In the genomic region with DNA sequence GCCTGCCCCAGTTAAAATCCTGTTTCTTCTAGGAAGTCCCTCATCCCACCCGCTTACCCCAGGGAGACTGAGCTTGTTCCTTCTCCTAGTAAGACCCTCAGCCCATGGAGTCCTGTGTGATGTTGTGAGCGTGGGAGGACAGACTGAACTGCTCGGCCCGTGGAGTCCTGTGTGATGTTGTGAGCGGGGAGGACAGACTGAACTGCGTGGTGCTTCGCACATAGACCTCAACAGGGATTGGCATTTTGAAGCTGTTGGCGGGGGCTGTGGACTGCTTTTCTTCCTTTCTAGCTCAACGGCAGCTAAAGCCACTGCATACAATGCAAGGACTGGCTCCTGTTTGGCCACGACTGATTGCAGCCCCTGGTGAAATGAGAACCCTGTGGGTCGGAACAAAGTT, we compare ENCODE assay signal across 10 cellular contexts. TPM values are rescaled to one million over a fixed set of nuclear protein-coding genes. Genes with fewer than 3 reads are reported as not detected.
DNase-seq lines count a peak whose midpoint lies in the region; ATAC-seq and TF ChIP-seq lines count a peak whose summit lies in the region.
"Had no signal": no experiment of that assay in that cellular context is flagged by ENCODE, and none has a peak within 500 bp of the region (broad histone marks: within the 10 kb centered on the region; RNA-seq: fewer than 3 reads in every experiment).

No MANE protein-coding gene starts in this region.

- CTCF ChIA-PET in activated CD4-positive, alpha-beta memory T cell treated with anti-CD3 and anti-CD28 coated beads, Interleukin-2, amount 10 ng/mL, durations not matched to agents 7 days and 5 days (lab: Charles Lee): interaction anchor here (0.7 to 2.5 kb wide), 7 partner anchors 9 to 123 kb away, joined by 3 to 43 read pairs (median 4); a partner anchor contains a TSS

- H3K4me1 Mint-ChIP-seq in T-helper 2 cell treated with Interferon-gamma antibody and Interleukin-4, amounts not matched to agents 5 μg/mL and 100 μg/mL, for 36 hours (ENCODE audit: low read depth): peaks cover 23% of the 10 kb centered on the region
- peaks cover 51% of the 10 kb centered on the region for H3K4me1 Mint-ChIP-seq in activated CD4-positive, alpha-beta memory T cell treated with anti-CD3 and anti-CD28 coated beads, Interleukin-2, amount 10 ng/mL, durations not matched to agents 7 days and 5 days

- no peak for TF ChIP-seq POLR2A in esophagus squamous epithelium (IDR thresholded peaks at IDR 0.05)

- intact Hi-C loops in esophagus squamous epithelium (cut with DNase I): no loop called here
- intact Hi-C loops in psoas muscle (cut with DNase I): no loop called here

- H3K4me3 ChIP-seq in esophagus squamous epithelium: no peak overlapping the region
- no peak overlapping the region for H3K4me3 ChIP-seq in subcutaneous abdominal adipose tissue (ENCODE audit: low read depth in 1 of 5, low read length in 5 of 5)
- no peak overlapping the region for H3K4me3 ChIP-seq in psoas muscle
- H3K4me3 ChIP-seq: HAP-1 had no signal

- H3K27ac Mint-ChIP-seq in T-helper 2 cell treated with Interferon-gamma antibody and Interleukin-4, amounts not matched to agents 5 μg/mL and 100 μg/mL, for 36 hours: peak overlapping the region; percentile 93
- peak overlapping the region; percentile 94 for H3K27ac Mint-ChIP-seq in activated CD4-positive, alpha-beta memory T cell treated with anti-CD3 and anti-CD28 coated beads, Interleukin-2, amount 10 ng/mL, durations not matched to agents 7 days and 5 days

- WGBS in esophagus squamous epithelium, 2 donors: 90 to 95% methylated on average over 8 to 10 of the region's 11 CpGs
- WGBS in psoas muscle, 3 donors: 93 to 97% (median 93%) methylated on average over 11 of the region's 11 CpGs

- DNase-seq in T-helper 2 cell treated with Interferon-gamma antibody and Interleukin-4, amounts not matched to agents 5 μg/mL and 100 μg/mL, for 36 hours (ENCODE audit: low spot score): no peak
- no peak for DNase-seq in T-helper 2 cell
- DNase-seq in activated CD4-positive, alpha-beta memory T cell treated with anti-CD3 and anti-CD28 coated beads, Interleukin-2, amount 10 ng/mL, durations not matched to agents 7 days and 5 days: no peak
- DNase-seq in esophagus squamous epithelium (lab: John Stamatoyannopoulos, UW): no peak
- no peak for DNase-seq in psoas muscle

- no peaks in the 10 kb centered on the region for H3K9me3 Mint-ChIP-seq in T-helper 2 cell treated with Interferon-gamma antibody and Interleukin-4, amounts not matched to agents 5 μg/mL and 100 μg/mL, for 36 hours
- no peaks in the 10 kb centered on the region for H3K9me3 Mint-ChIP-seq in activated CD4-positive, alpha-beta memory T cell treated with anti-CD3 and anti-CD28 coated beads, Interleukin-2, amount 10 ng/mL, durations not matched to agents 7 days and 5 days

- H3K27me3 ChIP-seq in esophagus squamous epithelium (no peaks in the 10 kb centered on the region), subcutaneous abdominal adipose tissue (ENCODE audit: control insufficient read depth in 5 of 5, insufficient read depth in 4 of 5, low read length in 5 of 5) (no peaks in the 10 kb centered on the region), psoas muscle (ENCODE audit: insufficient read depth in 3 of 3, low read length in 2 of 3) (no peaks in the 10 kb centered on the region)

- peak overlapping the region in 3 of 4 donors; percentile 62 to 70 (median 70) for H3K27ac ChIP-seq in esophagus squamous epithelium
- peak overlapping the region; percentile 33 for H3K27ac ChIP-seq in subcutaneous abdominal adipose tissue (ENCODE audit: low read depth, low read length)
- H3K27ac ChIP-seq in psoas muscle: no peak overlapping the region
- H3K27ac ChIP-seq: neutrophil had no signal

- H3K27me3 Mint-ChIP-seq in T-helper 2 cell treated with Interferon-gamma antibody and Interleukin-4, amounts not matched to agents 5 μg/mL and 100 μg/mL, for 36 hours (ENCODE audit: low read depth): no peaks in the 10 kb centered on the region
- no peaks in the 10 kb centered on the region for H3K27me3 Mint-ChIP-seq in activated CD4-positive, alpha-beta memory T cell treated with anti-CD3 and anti-CD28 coated beads, Interleukin-2, amount 10 ng/mL, durations not matched to agents 7 days and 5 days

- H3K4me1 ChIP-seq in esophagus squamous epithelium: peaks cover 16 to 32% (median 24%) of the 10 kb centered on the region in 3 donors
- H3K4me1 ChIP-seq in subcutaneous abdominal adipose tissue (ENCODE audit: control insufficient read depth in 5 of 5, insufficient read depth in 5 of 5, low read length in 5 of 5): peaks cover 3 to 27% (median 18%) of the 10 kb centered on the region in 5 donors
- H3K4me1 ChIP-seq in psoas muscle: peaks cover 8% of the 10 kb centered on the region
- H3K4me1 ChIP-seq: HAP-1 had no signal

- H3K36me3 ChIP-seq in esophagus squamous epithelium (peaks cover 2 to 30% (median 10%) of the 10 kb centered on the region in 3 donors), subcutaneous abdominal adipose tissue (ENCODE audit: control insufficient read depth in 5 of 5, insufficient read depth in 5 of 5, low read length in 5 of 5) (peaks cover 0 to 42% (median 25%) of the 10 kb centered on the region in 5 donors), psoas muscle (ENCODE audit: insufficient read depth in 1 of 2, low read depth in 1 of 2) (peaks cover 0 to 8% of the 10 kb centered on the region in 2 donors)
- H3K36me3 ChIP-seq: HAP-1 had no signal

- POLR2A ChIA-PET in activated CD4-positive, alpha-beta memory T cell treated with anti-CD3 and anti-CD28 coated beads, Interleukin-2, amount 10 ng/mL, durations not matched to agents 7 days and 5 days (lab: Charles Lee): interaction anchor here (0.6 to 2.5 kb wide), 13 partner anchors 9 to 403 kb away, joined by 3 to 28 read pairs (median 4); a partner anchor contains a TSS

- no peaks in the 10 kb centered on the region for H3K9me3 ChIP-seq in esophagus squamous epithelium
- H3K9me3 ChIP-seq in subcutaneous abdominal adipose tissue (ENCODE audit: control insufficient read depth in 5 of 5, low read length in 5 of 5): no peaks in the 10 kb centered on the region
- no peaks in the 10 kb centered on the region for H3K9me3 ChIP-seq in psoas muscle
- H3K9me3 ChIP-seq: HAP-1, neutrophil had no signal

- H3K4me3 Mint-ChIP-seq in T-helper 2 cell treated with Interferon-gamma antibody and Interleukin-4, amounts not matched to agents 5 μg/mL and 100 μg/mL, for 36 hours: peak overlapping the region; percentile 54
- peak overlapping the region; percentile 54 for H3K4me3 Mint-ChIP-seq in activated CD4-positive, alpha-beta memory T cell treated with anti-CD3 and anti-CD28 coated beads, Interleukin-2, amount 10 ng/mL, durations not matched to agents 7 days and 5 days

- no peak for ATAC-seq in psoas muscle
- no peak for ATAC-seq in GM18870 (IDR thresholded peaks at IDR 0.05; ENCODE audit: unreplicated experiment)
- ATAC-seq in GM21526 (IDR thresholded peaks at IDR 0.05; ENCODE audit: low FRiP score, unreplicated experiment): no peak

- no peak overlapping the region for H3K9ac ChIP-seq in subcutaneous abdominal adipose tissue (ENCODE audit: low read length in 5 of 5)

- H3K36me3 Mint-ChIP-seq in T-helper 2 cell treated with Interferon-gamma antibody and Interleukin-4, amounts not matched to agents 5 μg/mL and 100 μg/mL, for 36 hours (ENCODE audit: low read depth): no peaks in the 10 kb centered on the region
- H3K36me3 Mint-ChIP-seq in activated CD4-positive, alpha-beta memory T cell treated with anti-CD3 and anti-CD28 coated beads, Interleukin-2, amount 10 ng/mL, durations not matched to agents 7 days and 5 days (ENCODE audit: low read depth): peaks cover 21% of the 10 kb centered on the region

- no peak for TF ChIP-seq CTCF in esophagus squamous epithelium (IDR thresholded peaks at IDR 0.05)
- no peak for TF ChIP-seq CTCF in psoas muscle (IDR thresholded peaks at IDR 0.05)

RNA-seq across cellular contexts. Expression of a gene that starts 1.6 kb away (rescaled TPM):
- 1 to 10 TPM; 1.5 to 1.6 TPM for total RNA-seq in activated CD4-positive, alpha-beta memory T cell treated with anti-CD3 and anti-CD28 coated beads, Interleukin-2, amount 10 ng/mL, durations not matched to agents 7 days and 5 days
- 1 to 10 TPM; 1.9 to 4.4 (median 3.4) TPM for total RNA-seq in esophagus squamous epithelium
- total RNA-seq in psoas muscle: under 1 TPM; 0.15 to 0.47 (median 0.29) TPM
- under 1 TPM; 0.10 to 0.29 (median 0.13) TPM for polyA plus RNA-seq in psoas muscle

RNA-seq across cellular contexts. Expression of a gene that starts 56.8 kb away (rescaled TPM):
- 1 to 10 TPM; 6.0 to 6.8 TPM for total RNA-seq in activated CD4-positive, alpha-beta memory T cell treated with anti-CD3 and anti-CD28 coated beads, Interleukin-2, amount 10 ng/mL, durations not matched to agents 7 days and 5 days
- total RNA-seq in esophagus squamous epithelium: 10 to 100 TPM; 26.5 to 58.9 (median 39.7) TPM
- 1 to 10 TPM; 1.2 to 4.3 (median 1.7) TPM for total RNA-seq in psoas muscle
- 1 to 10 TPM; 1.1 to 2.2 (median 1.4) TPM for polyA plus RNA-seq in psoas muscle
